ENCODE assay signal across 19 cellular contexts in genomic region chr2:35614640-35615039, GRCh38.
"Had no signal": no experiment of that assay in that cellular context is flagged by ENCODE, and none has a peak within 500 bp of the region (broad histone marks: within the 10 kb centered on the region; RNA-seq: fewer than 3 reads in every experiment).

No MANE protein-coding gene starts in this region.

- H3K27ac ChIP-seq: SJSA1, SK-N-MC had no signal

- H3K36me3 ChIP-seq: MG63, SJSA1 had no signal

- H3K4me1 ChIP-seq: SJSA1 had no signal

- H3K9me3 ChIP-seq: MG63, SJSA1 had no signal

- H3K27me3 ChIP-seq: SJSA1 had no signal

- DNase-seq: KBM-7, MG63, NCI-H1092, NCI-H1105 treated with DMSO at 0.1 percent for 48 hours, NCI-H1417 treated with DMSO at 0.1 percent for 48 hours, NCI-H146, NCI-H1694 treated with DMSO at 0.1 percent for 48 hours, NCI-H1930, NCI-H2081, NCI-H2107, NCI-H2227 treated with DMSO at 0.1 percent for 48 hours, NCI-H524, NCI-H526 treated with DMSO at 0.1 percent for 48 hours, NCI-H774, Right ventricle myocardium superior, RPMI8226, SIG-M5 had no signal

- H3K4me3 ChIP-seq: MG63, SJSA1, SK-N-MC had no signal
